1 cellular context compared by ENCODE assay signal in the genomic region with DNA sequence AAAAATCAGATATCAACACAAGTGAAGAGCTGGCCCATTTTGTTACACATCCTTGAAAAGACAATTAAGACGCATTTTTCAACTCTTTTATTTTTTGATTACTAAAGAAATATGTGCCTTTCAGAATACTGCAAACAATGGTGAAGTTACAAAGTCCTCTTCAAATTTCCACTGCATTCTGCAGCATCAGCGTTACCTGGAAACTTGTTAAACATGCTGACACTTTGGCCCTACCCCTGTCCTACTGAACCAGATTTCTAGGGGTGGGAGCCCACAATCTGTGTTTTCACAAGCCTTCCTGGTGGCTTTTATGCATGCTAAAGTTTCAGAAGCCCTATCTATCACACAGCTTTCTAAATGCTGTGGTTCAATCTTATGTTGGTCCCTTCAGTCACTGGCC.
TF ChIP-seq lines count a peak whose summit lies in the region.

No MANE protein-coding gene starts in this region.

TF ChIP-seq in K562, 482 proteins besides CTCF, POLR2A, EP300 and RAD21:
- no peak for TF ChIP-seq NR2C1 (IDR thresholded peaks at IDR 0.05)
- no peak for TF ChIP-seq NR2C1 (tag; IDR thresholded peaks at IDR 0.05)
- TF ChIP-seq C11orf30 (IDR thresholded peaks at IDR 0.05; ENCODE audit: low read depth) = 0 out of 2 replicates have a peak, but pooled peaks have one; percentile 6
